22 cellular contexts compared by ENCODE assay signal in genomic region chr11:124916370-124916710, GRCh38. TPM values are rescaled to one million over a fixed set of nuclear protein-coding genes. Genes with fewer than 3 reads are reported as not detected.
"Had no signal": no experiment of that assay in that cellular context is flagged by ENCODE, and none has a peak within 500 bp of the region (broad histone marks: within the 10 kb centered on the region; RNA-seq: fewer than 3 reads in every experiment).

No MANE protein-coding gene starts in this region.

- ATAC-seq: left colon; left ventricle myocardium superior; naive thymus-derived CD4-positive, alpha-beta T cell; stimulated activated naive CD8-positive, alpha-beta T cell treated with anti-CD3 and anti-CD28 coated beads, Interleukin-15, Interleukin-2, amounts not matched to agents 100 U/mL and 50 U/mL, for 24 hours had no signal

- H3K36me3 ChIP-seq: cardiac muscle cell, colonic mucosa, esophagus muscularis mucosa, thoracic aorta, transverse colon had no signal

- H3K4me1 ChIP-seq: colonic mucosa had no signal

- H3K4me3 ChIP-seq: cardiac muscle cell, colonic mucosa, esophagus muscularis mucosa, hepatocyte, lung, thoracic aorta, transverse colon had no signal

- H3K79me2 ChIP-seq: hepatocyte had no signal

- H3K4me2 ChIP-seq: hepatocyte had no signal

- H3K27ac ChIP-seq: cardiac muscle cell, colonic mucosa, epithelial cell of prostate, esophagus muscularis mucosa, hepatocyte, thoracic aorta, transverse colon had no signal

- FAIRE-seq: endometrium, kidney, small intestine had no signal

- H3K27me3 ChIP-seq: colonic mucosa, hepatocyte, transverse colon had no signal

- H3K9me3 ChIP-seq: colonic mucosa, esophagus muscularis mucosa, thoracic aorta had no signal

- H3K4me3 Mint-ChIP-seq: naive thymus-derived CD4-positive, alpha-beta T cell; nephron progenitor cell had no signal

- H2AFZ ChIP-seq: hepatocyte had no signal

- DNase-seq: cerebellar nuclear complex; colonic mucosa; dermis blood vessel endothelial cell; effector CD8-positive, alpha-beta T cell; kidney; left colon; left ventricle myocardium superior; nephron progenitor cell; small intestine; stimulated activated CD4-positive, alpha-beta T cell treated with anti-CD3 and anti-CD28 coated beads, Interleukin-12 subunit alpha, Interleukin-12 subunit beta, amount 100 ng/mL, for 4 hours; stimulated activated naive CD8-positive, alpha-beta T cell treated with anti-CD3 and anti-CD28 coated beads, Interleukin-15, Interleukin-2, amounts not matched to agents 100 U/mL and 50 U/mL, for 24 hours; transverse colon had no signal

RNA-seq across cellular contexts. Expression of gene HEPN1, which starts 2.7 kb away (rescaled TPM):
- total RNA-seq: cardiac muscle cell; colonic mucosa; dermis blood vessel endothelial cell; esophagus muscularis mucosa; hepatocyte; kidney; left colon; left ventricle myocardium superior; lung; naive thymus-derived CD4-positive, alpha-beta T cell; pulmonary artery endothelial cell; transverse colon; urinary bladder had no signal
- polyA plus RNA-seq: cardiac muscle cell; hepatocyte; lung; naive thymus-derived CD4-positive, alpha-beta T cell; urinary bladder had no signal

RNA-seq across cellular contexts. Expression of gene HEPACAM, which starts 19.5 kb away (rescaled TPM):
- total RNA-seq: kidney; lung; naive thymus-derived CD4-positive, alpha-beta T cell; pulmonary artery endothelial cell; urinary bladder had no signal
- polyA plus RNA-seq: cardiac muscle cell; hepatocyte; naive thymus-derived CD4-positive, alpha-beta T cell had no signal
